24 cellular contexts compared by ENCODE assay signal in the genomic region with DNA sequence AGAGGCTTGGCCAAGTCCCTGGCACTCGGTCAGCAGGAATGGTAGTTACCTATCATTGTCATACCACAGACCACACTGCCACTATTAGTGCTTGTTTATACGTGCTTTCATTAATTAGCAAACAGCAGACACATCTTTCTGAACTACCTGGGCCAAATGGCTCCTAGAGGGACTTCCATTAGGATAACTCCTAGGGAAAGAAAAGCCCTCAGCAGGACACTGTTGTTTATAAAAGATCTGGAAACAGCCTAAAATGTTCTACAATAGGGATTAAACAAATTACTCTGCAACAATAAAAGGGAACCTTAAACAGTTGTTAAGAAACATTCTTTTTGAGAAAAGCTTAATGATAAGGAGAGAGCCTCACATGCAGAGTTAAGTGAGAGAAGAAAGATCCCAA. TPM values are rescaled to one million over a fixed set of nuclear protein-coding genes. Genes with fewer than 3 reads are reported as not detected.
A peak's percentile ranks its signal among the peaks of the same experiment; 100 is the strongest.
DNase-seq lines count a peak whose midpoint lies in the region; ATAC-seq and TF ChIP-seq lines count a peak whose summit lies in the region.
"Had no signal": no experiment of that assay in that cellular context is flagged by ENCODE, and none has a peak within 500 bp of the region (broad histone marks: within the 10 kb centered on the region; RNA-seq: fewer than 3 reads in every experiment).

No MANE protein-coding gene starts in this region.

- no peak overlapping the region for H3K4me3 Mint-ChIP-seq in activated CD8-positive, alpha-beta T cell treated with anti-CD3 and anti-CD28 coated beads for 36 hours
- H3K4me3 Mint-ChIP-seq in activated CD8-positive, alpha-beta T cell treated with anti-CD3 and anti-CD28 coated beads, Interleukin-2, amount 10 ng/mL, durations not matched to agents 7 days and 5 days = no peak overlapping the region
- H3K4me3 Mint-ChIP-seq in CD8-positive, alpha-beta memory T cell = peak overlapping the region in 1 of 7 donors; percentile 8
- no peak overlapping the region for H3K4me3 Mint-ChIP-seq in activated naive CD8-positive, alpha-beta T cell treated with anti-CD3 and anti-CD28 coated beads, Interleukin-2, amount 50 U/mL, for 24 hours
- peak overlapping the region; percentile 38 for H3K4me3 Mint-ChIP-seq in natural killer cell treated with Interleukin-12 subunit alpha and Interleukin-12 subunit beta and Interleukin-15 and Interleukin-18, amount 100 ng/mL, for 72 hours
- H3K4me3 Mint-ChIP-seq: activated B cell treated with CpG ODN at 0.5 μM for 24 hours, mesothelial cell of epicardium had no signal

- ATAC-seq in activated CD8-positive, alpha-beta T cell treated with anti-CD3 and anti-CD28 coated beads for 36 hours = no peak
- ATAC-seq in activated CD8-positive, alpha-beta T cell treated with anti-CD3 and anti-CD28 coated beads, Interleukin-2, amount 10 ng/mL, durations not matched to agents 7 days and 5 days = no peak
- no peak for ATAC-seq in activated naive CD8-positive, alpha-beta T cell treated with anti-CD3 and anti-CD28 coated beads, Interleukin-2, amount 50 U/mL, for 24 hours
- no peak for ATAC-seq in natural killer cell treated with Interleukin-12 subunit alpha and Interleukin-12 subunit beta and Interleukin-15 and Interleukin-18, amount 100 ng/mL, for 72 hours
- no peak for ATAC-seq in right lobe of liver
- ATAC-seq: A549, body of pancreas, HCT116 had no signal

- H3K27me3 Mint-ChIP-seq in activated CD8-positive, alpha-beta T cell treated with anti-CD3 and anti-CD28 coated beads for 36 hours = no peaks in the 10 kb centered on the region
- no peaks in the 10 kb centered on the region for H3K27me3 Mint-ChIP-seq in activated CD8-positive, alpha-beta T cell treated with anti-CD3 and anti-CD28 coated beads, Interleukin-2, amount 10 ng/mL, durations not matched to agents 7 days and 5 days (ENCODE audit: low read depth)
- H3K27me3 Mint-ChIP-seq in CD8-positive, alpha-beta memory T cell = no peaks in the 10 kb centered on the region
- H3K27me3 Mint-ChIP-seq in activated naive CD8-positive, alpha-beta T cell treated with anti-CD3 and anti-CD28 coated beads, Interleukin-2, amount 50 U/mL, for 24 hours = no peaks in the 10 kb centered on the region
- H3K27me3 Mint-ChIP-seq in natural killer cell treated with Interleukin-12 subunit alpha and Interleukin-12 subunit beta and Interleukin-15 and Interleukin-18, amount 100 ng/mL, for 72 hours = no peaks in the 10 kb centered on the region
- H3K27me3 Mint-ChIP-seq: activated B cell treated with CpG ODN at 0.5 μM for 24 hours had no signal

- peaks cover 8% of the 10 kb centered on the region for H3K36me3 ChIP-seq in CD8-positive, alpha-beta memory T cell (ENCODE audit: insufficient read depth, low read length)
- no peaks in the 10 kb centered on the region for H3K36me3 ChIP-seq in right lobe of liver
- H3K36me3 ChIP-seq: adrenal gland, MG63, thoracic aorta had no signal

- H3K27ac ChIP-seq in CD8-positive, alpha-beta memory T cell (ENCODE audit: low read depth, low read length) = no peak overlapping the region
- no peak overlapping the region for H3K27ac ChIP-seq in right lobe of liver
- H3K27ac ChIP-seq: A549, HL-60, KMS-11, thoracic aorta had no signal

- H3K4me3 ChIP-seq in CD8-positive, alpha-beta memory T cell (ENCODE audit: low read length) = no peak overlapping the region
- no peak overlapping the region for H3K4me3 ChIP-seq in right lobe of liver
- H3K4me3 ChIP-seq: A549, adrenal gland, body of pancreas, MG63, thoracic aorta had no signal

- CTCF ChIA-PET in activated CD8-positive, alpha-beta T cell treated with anti-CD3 and anti-CD28 coated beads for 36 hours (lab: Charles Lee) = interaction anchor here (0.9 to 1.2 kb wide), 2 partner anchors 9 to 224 kb away, joined by 3 to 5 read pairs; no protein-coding TSS in a partner anchor
- CTCF ChIA-PET in activated CD8-positive, alpha-beta T cell treated with anti-CD3 and anti-CD28 coated beads, Interleukin-2, amount 10 ng/mL, durations not matched to agents 7 days and 5 days (lab: Charles Lee) = interaction anchor here (1.7 kb wide), 1 partner anchor 26 kb away, joined by 5 read pairs; no protein-coding TSS in a partner anchor
- CTCF ChIA-PET in CD8-positive, alpha-beta memory T cell (lab: Charles Lee) = interaction anchor here (2.3 kb wide), 1 partner anchor 19 kb away, joined by 7 read pairs; no protein-coding TSS in a partner anchor

- no peaks in the 10 kb centered on the region for H3K9me3 Mint-ChIP-seq in activated CD8-positive, alpha-beta T cell treated with anti-CD3 and anti-CD28 coated beads for 36 hours
- H3K9me3 Mint-ChIP-seq in activated CD8-positive, alpha-beta T cell treated with anti-CD3 and anti-CD28 coated beads, Interleukin-2, amount 10 ng/mL, durations not matched to agents 7 days and 5 days (ENCODE audit: insufficient read depth) = no peaks in the 10 kb centered on the region
- no peaks in the 10 kb centered on the region for H3K9me3 Mint-ChIP-seq in CD8-positive, alpha-beta memory T cell
- H3K9me3 Mint-ChIP-seq in activated naive CD8-positive, alpha-beta T cell treated with anti-CD3 and anti-CD28 coated beads, Interleukin-2, amount 50 U/mL, for 24 hours = no peaks in the 10 kb centered on the region
- H3K9me3 Mint-ChIP-seq in natural killer cell treated with Interleukin-12 subunit alpha and Interleukin-12 subunit beta and Interleukin-15 and Interleukin-18, amount 100 ng/mL, for 72 hours = no peaks in the 10 kb centered on the region
- H3K9me3 Mint-ChIP-seq: activated B cell treated with CpG ODN at 0.5 μM for 24 hours, mesothelial cell of epicardium had no signal

- no peaks in the 10 kb centered on the region for H3K27me3 ChIP-seq in CD8-positive, alpha-beta memory T cell (ENCODE audit: insufficient read depth, low read length, poor library complexity, severe bottlenecking)
- H3K27me3 ChIP-seq in right lobe of liver = no peaks in the 10 kb centered on the region
- H3K27me3 ChIP-seq: adrenal gland, body of pancreas, MG63 had no signal

- intact Hi-C loops in activated CD8-positive, alpha-beta T cell treated with anti-CD3 and anti-CD28 coated beads for 36 hours (cut with micrococcal nuclease) = no loop called here
- intact Hi-C loops in right lobe of liver (cut with DNase I) = no loop called here

- 57% methylated on average over 2 of the region's 2 CpGs for WGBS in right lobe of liver (ENCODE audit: insufficient coverage, low coverage, low lambda C conversion rate, missing lambda C conversion rate)

- no peak for DNase-seq in activated CD8-positive, alpha-beta T cell treated with anti-CD3 and anti-CD28 coated beads for 36 hours
- DNase-seq in activated CD8-positive, alpha-beta T cell treated with anti-CD3 and anti-CD28 coated beads, Interleukin-2, amount 10 ng/mL, durations not matched to agents 7 days and 5 days = no peak
- no peak for DNase-seq in CD8-positive, alpha-beta memory T cell
- DNase-seq in activated naive CD8-positive, alpha-beta T cell treated with anti-CD3 and anti-CD28 coated beads, Interleukin-2, amount 50 U/mL, for 24 hours = no peak
- no peak for DNase-seq in natural killer cell treated with Interleukin-12 subunit alpha and Interleukin-12 subunit beta and Interleukin-15 and Interleukin-18, amount 100 ng/mL, for 72 hours (ENCODE audit: low spot score)
- DNase-seq in cortex of kidney (lab: John Stamatoyannopoulos, UW) (no peak), right lobe of liver (no peak), GOT3 (lab: John Stamatoyannopoulos, UW) (no peak)
- DNase-seq: activated B cell treated with CpG ODN at 0.5 μM for 24 hours; activated CD4-positive, alpha-beta T cell treated with anti-CD3 and anti-CD28 coated beads, Interleukin-2, amount 50 U/mL, for 48 hours; adrenal gland; body of pancreas; kidney glomerular epithelial cell; MG63; NCI-H1930; NCI-H510A treated with DMSO at 0.1 percent for 48 hours; occipital lobe; stimulated activated naive CD4-positive, alpha-beta T cell treated with Interleukin-2 at 50 U/mL for 16 hours had no signal

- peaks cover 74% of the 10 kb centered on the region for H3K36me3 Mint-ChIP-seq in activated CD8-positive, alpha-beta T cell treated with anti-CD3 and anti-CD28 coated beads for 36 hours (ENCODE audit: low read depth)
- H3K36me3 Mint-ChIP-seq in activated CD8-positive, alpha-beta T cell treated with anti-CD3 and anti-CD28 coated beads, Interleukin-2, amount 10 ng/mL, durations not matched to agents 7 days and 5 days (ENCODE audit: low read depth) = peaks cover 79% of the 10 kb centered on the region
- peaks cover 0 to 71% (median 22%) of the 10 kb centered on the region in 3 donors for H3K36me3 Mint-ChIP-seq in CD8-positive, alpha-beta memory T cell
- H3K36me3 Mint-ChIP-seq in activated naive CD8-positive, alpha-beta T cell treated with anti-CD3 and anti-CD28 coated beads, Interleukin-2, amount 50 U/mL, for 24 hours (ENCODE audit: low read depth) = peaks cover 55% of the 10 kb centered on the region
- H3K36me3 Mint-ChIP-seq in natural killer cell treated with Interleukin-12 subunit alpha and Interleukin-12 subunit beta and Interleukin-15 and Interleukin-18, amount 100 ng/mL, for 72 hours = peaks cover 4% of the 10 kb centered on the region
- H3K36me3 Mint-ChIP-seq: mesothelial cell of epicardium had no signal

- peaks cover 65% of the 10 kb centered on the region for H3K4me1 ChIP-seq in CD8-positive, alpha-beta memory T cell (ENCODE audit: insufficient read depth, low read length)
- H3K4me1 ChIP-seq in right lobe of liver = peaks cover 0 to 8% (median 0%) of the 10 kb centered on the region in 4 donors

- no peak for TF ChIP-seq CTCF in activated CD8-positive, alpha-beta T cell treated with anti-CD3 and anti-CD28 coated beads for 36 hours (IDR thresholded peaks at IDR 0.05)
- TF ChIP-seq CTCF in right lobe of liver (IDR thresholded peaks at IDR 0.05) = no peak

- peak overlapping the region; percentile 62 for H3K27ac Mint-ChIP-seq in activated CD8-positive, alpha-beta T cell treated with anti-CD3 and anti-CD28 coated beads for 36 hours
- no peak overlapping the region for H3K27ac Mint-ChIP-seq in activated CD8-positive, alpha-beta T cell treated with anti-CD3 and anti-CD28 coated beads, Interleukin-2, amount 10 ng/mL, durations not matched to agents 7 days and 5 days
- H3K27ac Mint-ChIP-seq in CD8-positive, alpha-beta memory T cell = peak overlapping the region in 6 of 8 donors; percentile 36 to 81 (median 76)
- H3K27ac Mint-ChIP-seq in activated naive CD8-positive, alpha-beta T cell treated with anti-CD3 and anti-CD28 coated beads, Interleukin-2, amount 50 U/mL, for 24 hours = peak overlapping the region; percentile 86
- H3K27ac Mint-ChIP-seq in natural killer cell treated with Interleukin-12 subunit alpha and Interleukin-12 subunit beta and Interleukin-15 and Interleukin-18, amount 100 ng/mL, for 72 hours = peak overlapping the region; percentile 66 to 90
- H3K27ac Mint-ChIP-seq: activated B cell treated with CpG ODN at 0.5 μM for 24 hours, mesothelial cell of epicardium had no signal

- no peaks in the 10 kb centered on the region for H3K9me3 ChIP-seq in CD8-positive, alpha-beta memory T cell (ENCODE audit: low read length)
- no peaks in the 10 kb centered on the region for H3K9me3 ChIP-seq in right lobe of liver
- H3K9me3 ChIP-seq: A549, adrenal gland, body of pancreas, MG63, thoracic aorta had no signal

- POLR2A ChIA-PET in activated CD8-positive, alpha-beta T cell treated with anti-CD3 and anti-CD28 coated beads for 36 hours (lab: Charles Lee) = no interaction called here
- POLR2A ChIA-PET in activated CD8-positive, alpha-beta T cell treated with anti-CD3 and anti-CD28 coated beads, Interleukin-2, amount 10 ng/mL, durations not matched to agents 7 days and 5 days (lab: Charles Lee) = no interaction called here
- POLR2A ChIA-PET in CD8-positive, alpha-beta memory T cell (lab: Charles Lee) = interaction anchor here (0.8 to 1.2 kb wide), 2 partner anchors 21 to 37 kb away, joined by 3 to 4 read pairs; no protein-coding TSS in a partner anchor

- H3K4me1 Mint-ChIP-seq in activated CD8-positive, alpha-beta T cell treated with anti-CD3 and anti-CD28 coated beads for 36 hours (ENCODE audit: low read depth) = peaks cover 78% of the 10 kb centered on the region
- peaks cover 78% of the 10 kb centered on the region for H3K4me1 Mint-ChIP-seq in activated CD8-positive, alpha-beta T cell treated with anti-CD3 and anti-CD28 coated beads, Interleukin-2, amount 10 ng/mL, durations not matched to agents 7 days and 5 days (ENCODE audit: low read depth)
- H3K4me1 Mint-ChIP-seq in CD8-positive, alpha-beta memory T cell = peaks cover 77 to 89% (median 88%) of the 10 kb centered on the region in 3 donors
- H3K4me1 Mint-ChIP-seq in activated naive CD8-positive, alpha-beta T cell treated with anti-CD3 and anti-CD28 coated beads, Interleukin-2, amount 50 U/mL, for 24 hours = peaks cover 83% of the 10 kb centered on the region
- H3K4me1 Mint-ChIP-seq in natural killer cell treated with Interleukin-12 subunit alpha and Interleukin-12 subunit beta and Interleukin-15 and Interleukin-18, amount 100 ng/mL, for 72 hours (ENCODE audit: low read depth in 2 of 2) = peaks cover 73 to 83% of the 10 kb centered on the region in 2 donors

- TF ChIP-seq POLR2A in right lobe of liver (IDR thresholded peaks at IDR 0.05) = no peak

RNA-seq across cellular contexts. Expression of a gene that starts 38.5 kb away (rescaled TPM):
- 10 to 100 TPM; 63.0 to 66.5 TPM for total RNA-seq in activated CD8-positive, alpha-beta T cell treated with anti-CD3 and anti-CD28 coated beads for 36 hours
- total RNA-seq in activated CD8-positive, alpha-beta T cell treated with anti-CD3 and anti-CD28 coated beads, Interleukin-2, amount 10 ng/mL, durations not matched to agents 7 days and 5 days = 100 to 1,000 TPM in 1 of 2 experiments, 10 to 100 TPM in 1; 94.6 to 101 TPM
- total RNA-seq in CD8-positive, alpha-beta memory T cell = 10 to 100 TPM; 55.1 to 56.6 TPM
- 110 TPM for polyA plus RNA-seq in CD8-positive, alpha-beta memory T cell
- total RNA-seq in natural killer cell treated with Interleukin-12 subunit alpha and Interleukin-12 subunit beta and Interleukin-15 and Interleukin-18, amount 100 ng/mL, for 72 hours = 100 to 1,000 TPM in 1 of 2 donors, 10 to 100 TPM in 1; 42.9 to 102 TPM
- total RNA-seq in right lobe of liver = 1 to 10 TPM; 1.0 to 2.9 (median 1.6) TPM

Comparison
In these comparisons a context has a peak if more than half of its experiments do, and no peak if none do; other contexts are left out.
1. RNA of a gene that starts 38.5 kb away (total RNA-seq): 42.9 to 102 TPM in natural killer cell treated with Interleukin-12 subunit alpha and Interleukin-12 subunit beta and Interleukin-15 and Interleukin-18, amount 100 ng/mL, for 72 hours, 94.6 to 101 TPM in activated CD8-positive, alpha-beta T cell treated with anti-CD3 and anti-CD28 coated beads, Interleukin-2, amount 10 ng/mL, durations not matched to agents 7 days and 5 days, 63.0 to 66.5 TPM in activated CD8-positive, alpha-beta T cell treated with anti-CD3 and anti-CD28 coated beads for 36 hours and 55.1 to 56.6 TPM in CD8-positive, alpha-beta memory T cell; 1.0 to 2.9 TPM in right lobe of liver; every median in the first group is over 10 times any median in the second.